In genomic region chr17:57423541-57423940, GRCh38 we compare ENCODE assay signal across 22 cellular contexts.
"Had no signal": no experiment of that assay in that cellular context is flagged by ENCODE, and none has a peak within 500 bp of the region (broad histone marks: within the 10 kb centered on the region; RNA-seq: fewer than 3 reads in every experiment).

No MANE protein-coding gene starts in this region.

- H3K9me3 ChIP-seq: breast epithelium, heart right ventricle, prostate gland, stomach, testis had no signal

- H3K4me3 Mint-ChIP-seq: activated CD8-positive, alpha-beta T cell treated with anti-CD3 and anti-CD28 coated beads for 36 hours; activated naive CD8-positive, alpha-beta T cell; activated T-cell treated with anti-CD3 and anti-CD28 coated beads, Interleukin-2, amount 50 U/mL, for 4 hours; effector memory CD8-positive, alpha-beta T cell; naive B cell; WTC11 had no signal

- H3K27me3 ChIP-seq: breast epithelium, heart right ventricle, stomach, testis had no signal

- ATAC-seq: effector memory CD8-positive, alpha-beta T cell; left colon; WTC11 had no signal

- H3K27me3 Mint-ChIP-seq: activated CD8-positive, alpha-beta T cell treated with anti-CD3 and anti-CD28 coated beads for 36 hours; activated naive CD8-positive, alpha-beta T cell; effector memory CD8-positive, alpha-beta T cell; naive B cell had no signal

- H3K27ac ChIP-seq: prostate gland, skin epidermis, stomach, testis had no signal

- H3K9me3 Mint-ChIP-seq: activated CD8-positive, alpha-beta T cell treated with anti-CD3 and anti-CD28 coated beads for 36 hours; activated T-cell treated with anti-CD3 and anti-CD28 coated beads, Interleukin-2, amount 50 U/mL, for 4 hours; effector memory CD8-positive, alpha-beta T cell; naive B cell had no signal

- H3K36me3 ChIP-seq: breast epithelium, heart right ventricle, prostate gland had no signal

- H3K27ac Mint-ChIP-seq: activated CD8-positive, alpha-beta T cell treated with anti-CD3 and anti-CD28 coated beads for 36 hours; activated naive CD8-positive, alpha-beta T cell; WTC11 had no signal

- DNase-seq: activated CD4-positive, alpha-beta T cell treated with anti-CD3 and anti-CD28 coated beads for 48 hours; activated CD8-positive, alpha-beta T cell treated with anti-CD3 and anti-CD28 coated beads for 36 hours; activated gamma-delta T cell; activated T-cell treated with anti-CD3 and anti-CD28 coated beads, Interleukin-2, amount 50 U/mL, for 4 hours; anterior cingulate cortex; dermis blood vessel endothelial cell; effector memory CD8-positive, alpha-beta T cell; heart right ventricle; left colon; naive B cell; right cardiac atrium; stimulated activated CD4-positive, alpha-beta T cell treated with anti-CD3 and anti-CD28 coated beads, Interleukin-15, amount 100 ng/mL, for 24 hours; stimulated activated CD4-positive, alpha-beta T cell treated with anti-CD3 and anti-CD28 coated beads, Interleukin-4, amount 100 ng/mL, for 1 hour; stomach; T-helper 2 cell; testis had no signal

- H3K4me1 ChIP-seq: breast epithelium, testis had no signal

- H3K4me3 ChIP-seq: breast epithelium, heart right ventricle, lung, prostate gland, skin epidermis, stomach, testis had no signal
